21 cellular contexts compared by ENCODE assay signal in the genomic region with DNA sequence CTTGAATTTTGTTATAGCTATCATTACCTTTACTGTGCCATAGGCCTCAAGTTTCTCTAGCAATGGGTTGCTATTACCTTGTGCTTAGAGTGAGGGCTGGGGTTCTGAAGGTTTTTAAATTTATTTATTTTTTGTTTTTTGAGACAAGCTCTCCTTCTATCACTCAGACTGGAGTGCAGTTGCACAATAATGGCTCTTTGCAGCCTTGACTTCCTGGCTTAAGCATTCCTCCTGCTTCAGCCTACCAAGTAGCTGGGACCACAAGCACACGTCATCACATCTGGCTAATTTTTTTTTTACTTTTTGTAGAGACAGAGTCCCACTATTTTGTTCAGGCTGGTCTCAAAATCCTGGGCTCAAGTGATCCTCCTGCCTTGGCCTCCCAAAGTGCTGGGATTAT. TPM values are rescaled to one million over a fixed set of nuclear protein-coding genes. Genes with fewer than 3 reads are reported as not detected.
DNase-seq lines count a peak whose midpoint lies in the region; ATAC-seq and TF ChIP-seq lines count a peak whose summit lies in the region.
"Had no signal": no experiment of that assay in that cellular context is flagged by ENCODE, and none has a peak within 500 bp of the region (broad histone marks: within the 10 kb centered on the region; RNA-seq: fewer than 3 reads in every experiment).

No MANE protein-coding gene starts in this region.

- no peaks in the 10 kb centered on the region for H3K9me3 ChIP-seq in upper lobe of left lung
- H3K9me3 ChIP-seq: A549, esophagus muscularis mucosa, tibial artery had no signal

- no peak overlapping the region for H3K4me3 ChIP-seq in upper lobe of left lung
- H3K4me3 ChIP-seq in lower leg skin (ENCODE audit: low read depth, poor library complexity, severe bottlenecking), result no peak overlapping the region
- H3K4me3 ChIP-seq: A549, esophagus muscularis mucosa, skin epidermis, tibial artery had no signal

- no peaks in the 10 kb centered on the region for H3K9me3 Mint-ChIP-seq in stimulated activated memory B cell treated with anti-CD40 and anti-IgM and Interleukin-4, amounts not matched to agents 10 μg/mL and 1 μg/mL and 100 μg/mL, for 72 hours
- H3K9me3 Mint-ChIP-seq: T-helper 1 cell treated with Interleukin-12 subunit alpha and Interleukin-12 subunit beta and Interleukin-4 antibody, amounts not matched to agents 30 μg/mL and 1 μg/mL, for 36 hours had no signal

- ATAC-seq in Right ventricle myocardium superior (ENCODE audit: poor library complexity), result peak; percentile 68
- ATAC-seq in upper lobe of left lung (ENCODE audit: low FRiP score in 2 of 2), result peak in 1 of 2 donors; percentile 81
- no peak for ATAC-seq in stimulated activated memory B cell treated with anti-CD40 and anti-IgM and Interleukin-4, amounts not matched to agents 10 μg/mL and 1 μg/mL and 100 μg/mL, for 72 hours
- ATAC-seq: A549 had no signal

- H3K27me3 ChIP-seq in upper lobe of left lung, result no peaks in the 10 kb centered on the region
- H3K27me3 ChIP-seq: esophagus muscularis mucosa, tibial artery had no signal

- intact Hi-C loops in Right ventricle myocardium superior (cut with DNase I), result no loop called here
- intact Hi-C loops in cardiac septum (cut with DNase I), result no loop called here
- intact Hi-C loops in lower leg skin (cut with DNase I; ENCODE audit: low total_unique reads), result no loop called here

- H3K4me1 ChIP-seq in upper lobe of left lung, result peaks cover 8 to 38% (median 17%) of the 10 kb centered on the region in 4 donors
- H3K4me1 ChIP-seq: A549, tibial artery had no signal

- TF ChIP-seq POLR2A in upper lobe of left lung (IDR thresholded peaks at IDR 0.05) (no peak), lower leg skin (IDR thresholded peaks at IDR 0.05) (no peak)

- H3K27ac ChIP-seq in upper lobe of left lung, result peak overlapping the region in 3 of 4 donors; percentile 28 to 79 (median 62)
- H3K27ac ChIP-seq: A549, tibial artery had no signal

- H3K27ac Mint-ChIP-seq in stimulated activated memory B cell treated with anti-CD40 and anti-IgM and Interleukin-4, amounts not matched to agents 10 μg/mL and 1 μg/mL and 100 μg/mL, for 72 hours, result no peak overlapping the region

- TF ChIP-seq CTCF in upper lobe of left lung (IDR thresholded peaks at IDR 0.05) (no peak), lower leg skin (IDR thresholded peaks at IDR 0.05) (no peak), GM13976 (IDR thresholded peaks at IDR 0.05; ENCODE audit: borderline replicate concordance, control extremely low read depth, extremely low read depth, insufficient read depth, missing control alignments) (no peak)

- TF ChIP-seq EP300 in upper lobe of left lung (IDR thresholded peaks at IDR 0.05), result no peak

- no peaks in the 10 kb centered on the region for H3K27me3 Mint-ChIP-seq in stimulated activated memory B cell treated with anti-CD40 and anti-IgM and Interleukin-4, amounts not matched to agents 10 μg/mL and 1 μg/mL and 100 μg/mL, for 72 hours
- H3K27me3 Mint-ChIP-seq: naive B cell had no signal

- 35 to 41% methylated on average over 1 of the region's 1 CpG for WGBS in upper lobe of left lung, 2 donors
- WGBS in lower leg skin, 2 donors, result 65 to 80% methylated on average over 1 of the region's 1 CpG

- peaks cover 28% of the 10 kb centered on the region for H3K36me3 Mint-ChIP-seq in stimulated activated memory B cell treated with anti-CD40 and anti-IgM and Interleukin-4, amounts not matched to agents 10 μg/mL and 1 μg/mL and 100 μg/mL, for 72 hours

- DNase-seq in Right ventricle myocardium superior (no peak), cardiac septum (ENCODE audit: low spot score) (no peak), NOMO-1 (lab: John Stamatoyannopoulos, UW; ENCODE audit: unreplicated experiment in 2 of 2) (peak; percentile 12 to 60), fibroblast of gingiva (ENCODE audit: low read depth) (peak; percentile 49), upper lobe of left lung (peak in 1 of 2 donors; percentile 66), lower leg skin (ENCODE audit: low spot score in 2 of 2) (no peak), GM13976 (ENCODE audit: low spot score) (no peak)
- DNase-seq: activated CD4-positive, alpha-beta T cell treated with anti-CD3 and anti-CD28 coated beads, Interleukin-2, amount 50 U/mL, for 1 hour; activated effector memory CD4-positive, alpha-beta T cell treated with Interleukin-2 at 50 U/mL for 16 hours; central memory CD4-positive, alpha-beta T cell; DND-41; H9; KG1; naive B cell; NCI-H2107; tibial artery had no signal

- H3K4me3 Mint-ChIP-seq in stimulated activated memory B cell treated with anti-CD40 and anti-IgM and Interleukin-4, amounts not matched to agents 10 μg/mL and 1 μg/mL and 100 μg/mL, for 72 hours, result no peak overlapping the region
- H3K4me3 Mint-ChIP-seq: H9; T-helper 1 cell treated with Interleukin-12 subunit alpha and Interleukin-12 subunit beta and Interleukin-4 antibody, amounts not matched to agents 30 μg/mL and 1 μg/mL, for 36 hours had no signal

- peaks cover 24% of the 10 kb centered on the region for H3K4me1 Mint-ChIP-seq in stimulated activated memory B cell treated with anti-CD40 and anti-IgM and Interleukin-4, amounts not matched to agents 10 μg/mL and 1 μg/mL and 100 μg/mL, for 72 hours

- in situ Hi-C loops in GM13976 (cut with MboI; ENCODE audit: low sequenced_read_pairs, unreplicated experiment), result no loop called here

- H3K36me3 ChIP-seq in upper lobe of left lung, result peaks cover 0 to 9% (median 2%) of the 10 kb centered on the region in 4 donors

RNA-seq across cellular contexts. Expression of a gene that starts 41.5 kb away (rescaled TPM):
- total RNA-seq in Right ventricle myocardium superior (30.4 TPM), cardiac septum (33.5 TPM), upper lobe of left lung (10 to 100 TPM; 35.0 to 62.9 (median 51.9) TPM), lower leg skin (10 to 100 TPM; 21.9 to 34.3 (median 26.5) TPM)

Comparison
In these comparisons a context has a peak if more than half of its experiments do, and no peak if none do; other contexts are left out.
1. DNase-seq: peak in NOMO-1 (2 of 2) and fibroblast of gingiva (single experiment); none in Right ventricle myocardium superior (single experiment), cardiac septum (single experiment), lower leg skin (0 of 2) and GM13976 (single experiment).